ENCODE assay signal across 1 cellular context in genomic region chr5:172778223-172778814, GRCh38.
TF ChIP-seq lines count a peak whose summit lies in the region.

No MANE protein-coding gene starts in this region.

TF ChIP-seq in HepG2, 621 proteins besides CTCF, POLR2A, EP300 and RAD21 (continued from another document):
- peak; percentile 99 for TF ChIP-seq GATAD2A (CRISPR knock-in tag; IDR thresholded peaks at IDR 0.05)
- no peak for TF ChIP-seq RBM22 (optimal IDR thresholded peaks at IDR 0.05; ENCODE audit: low read length)
- TF ChIP-seq LCORL (IDR thresholded peaks at IDR 0.05) = no peak; the same call in 1 of the 2 replicates
- TF ChIP-seq LCORL (CRISPR knock-in tag; IDR thresholded peaks at IDR 0.05) = peak; percentile 89
- TF ChIP-seq SMC3 (IDR thresholded peaks at IDR 0.05; ENCODE audit: low read length) = peak; percentile 7; the same call in 1 of the 2 replicates
- TF ChIP-seq GRHL1 (CRISPR knock-in tag; conservative IDR thresholded peaks at IDR 0.05) = no peak
- TF ChIP-seq KDM1A (CRISPR knock-in tag; IDR thresholded peaks at IDR 0.05) = peak; percentile 23; the same call in 1 of the 2 replicates
- TF ChIP-seq FOSL1 (CRISPR knock-in tag; IDR thresholded peaks at IDR 0.05; ENCODE audit: borderline replicate concordance) = peak; percentile 80
- peak; percentile 79 for TF ChIP-seq CEBPG (CRISPR knock-in tag; IDR thresholded peaks at IDR 0.05)
- TF ChIP-seq MEIS2 (CRISPR knock-in tag; IDR thresholded peaks at IDR 0.05) = peak; percentile 84
- no peak for TF ChIP-seq ZKSCAN5 (CRISPR knock-in tag; IDR thresholded peaks at IDR 0.05)
- TF ChIP-seq MTA3 (CRISPR knock-in tag; IDR thresholded peaks at IDR 0.05) = no peak
- no peak for TF ChIP-seq GMEB1 (CRISPR knock-in tag; IDR thresholded peaks at IDR 0.05; ENCODE audit: borderline replicate concordance)
- TF ChIP-seq FOXC1 (CRISPR knock-in tag; IDR thresholded peaks at IDR 0.05; ENCODE audit: borderline replicate concordance) = no peak
- TF ChIP-seq ZNF687 (CRISPR knock-in tag; IDR thresholded peaks at IDR 0.05) = peak; percentile 20; the same call in 1 of the 2 replicates
- TF ChIP-seq MAFK (conservative IDR thresholded peaks at IDR 0.05 in 1 of 2, IDR thresholded peaks at IDR 0.05 in 1 of 2; ENCODE audit: low read length in 2 of 2) = no peak
- TF ChIP-seq SIX4 (CRISPR knock-in tag; IDR thresholded peaks at IDR 0.05) = peak; percentile 44; the same call in 1 of the 2 replicates
- peak; percentile 92 for TF ChIP-seq HOXA3 (CRISPR knock-in tag; IDR thresholded peaks at IDR 0.05)
- peak; percentile 17; the same call in 1 of the 2 replicates for TF ChIP-seq GATA4 (IDR thresholded peaks at IDR 0.05; ENCODE audit: borderline replicate concordance, low read depth)
- peak; percentile 57 for TF ChIP-seq ATF7 (IDR thresholded peaks at IDR 0.05)
- TF ChIP-seq ATF7 (CRISPR knock-in tag; IDR thresholded peaks at IDR 0.05) = peak; percentile 78; the same call in 1 of the 2 replicates
- TF ChIP-seq TRIM24 (CRISPR knock-in tag; IDR thresholded peaks at IDR 0.05) = no peak
- peak; percentile 69; the same call in 1 of the 2 replicates for TF ChIP-seq ZNF280D (CRISPR knock-in tag; IDR thresholded peaks at IDR 0.05)
- TF ChIP-seq CBX1 (IDR thresholded peaks at IDR 0.05; ENCODE audit: low read depth) = peak; percentile 27
- peak; percentile 71; the same call in 1 of the 2 replicates for TF ChIP-seq SOX13 (IDR thresholded peaks at IDR 0.05)
- TF ChIP-seq SOX13 (CRISPR knock-in tag; conservative IDR thresholded peaks at IDR 0.05 in 1 of 2, IDR thresholded peaks at IDR 0.05 in 1 of 2) = peak in 1 of 2 experiments; percentile 96; a peak in 2 of 4 replicates
- TF ChIP-seq HNF4A (CRISPR knock-in tag; IDR thresholded peaks at IDR 0.05) = peak; percentile 80
- TF ChIP-seq ZBTB34 (CRISPR knock-in tag; IDR thresholded peaks at IDR 0.05) = no peak
- no peak for TF ChIP-seq PTBP1 (IDR thresholded peaks at IDR 0.05; ENCODE audit: low read depth, low read length, poor library complexity, severe bottlenecking)
- no peak for TF ChIP-seq ZNF207 (IDR thresholded peaks at IDR 0.05; ENCODE audit: borderline replicate concordance)
- no peak for TF ChIP-seq ZNF660 (CRISPR knock-in tag; IDR thresholded peaks at IDR 0.05; ENCODE audit: borderline replicate concordance, low read depth)
- TF ChIP-seq NKX3-1 (CRISPR knock-in tag; IDR thresholded peaks at IDR 0.05) = no peak
- TF ChIP-seq ZBTB38 (CRISPR knock-in tag; IDR thresholded peaks at IDR 0.05) = peak; percentile 75
- TF ChIP-seq STAG1 (CRISPR knock-in tag; IDR thresholded peaks at IDR 0.05) = no peak; the same call in 1 of the 2 replicates
- no peak for TF ChIP-seq ZNF749 (CRISPR knock-in tag; IDR thresholded peaks at IDR 0.05; ENCODE audit: borderline replicate concordance)
- TF ChIP-seq ZFP62 (CRISPR knock-in tag; IDR thresholded peaks at IDR 0.05) = no peak
